ENCODE assay signal across 22 cellular contexts in genomic region chr9:137816531-137817235, GRCh38.
A peak's percentile ranks its signal among the peaks of the same experiment; 100 is the strongest.
DNase-seq lines count a peak whose midpoint lies in the region; ATAC-seq and TF ChIP-seq lines count a peak whose summit lies in the region.
"Had no signal": no experiment of that assay in that cellular context is flagged by ENCODE, and none has a peak within 500 bp of the region (broad histone marks: within the 10 kb centered on the region; RNA-seq: fewer than 3 reads in every experiment).

No MANE protein-coding gene starts in this region.

- H2BK12ac ChIP-seq in mesenchymal stem cell (ENCODE audit: low read length in 2 of 2): no peak overlapping the region

- H2BK5ac ChIP-seq in mesenchymal stem cell (ENCODE audit: low read depth, low read length, poor library complexity, severe bottlenecking): no peak overlapping the region

- intact Hi-C loops in Right ventricle myocardium superior (cut with DNase I) (no loop called here), adrenal gland (cut with DNase I) (no loop called here), upper lobe of right lung (cut with DNase I) (no loop called here)

- no peak overlapping the region for H3K4me3 ChIP-seq in right atrium auricular region
- H3K4me3 ChIP-seq in adrenal gland: no peak overlapping the region
- no peak overlapping the region for H3K4me3 ChIP-seq in upper lobe of right lung
- H3K4me3 ChIP-seq in mesenchymal stem cell (ENCODE audit: insufficient read depth in 1 of 2, low read depth in 1 of 2, low read length in 2 of 2): no peak overlapping the region
- H3K4me3 ChIP-seq: neural progenitor cell, transverse colon had no signal

- no peak overlapping the region for H3K4me2 ChIP-seq in mesenchymal stem cell (ENCODE audit: low read length, poor library complexity, severe bottlenecking)
- H3K4me2 ChIP-seq: neural progenitor cell had no signal

- H3K27me3 ChIP-seq in right atrium auricular region (no peaks in the 10 kb centered on the region), adrenal gland (no peaks in the 10 kb centered on the region), upper lobe of right lung (no peaks in the 10 kb centered on the region), mesenchymal stem cell (ENCODE audit: control insufficient read depth in 1 of 2, insufficient read depth in 1 of 2, low read length in 2 of 2) (no peaks in the 10 kb centered on the region)
- H3K27me3 ChIP-seq: neural progenitor cell, transverse colon had no signal

- H3K4me1 ChIP-seq in right atrium auricular region: no peaks in the 10 kb centered on the region
- H3K4me1 ChIP-seq in adrenal gland (replicated peaks in 1 of 2): peaks cover 4 to 9% of the 10 kb centered on the region in 2 donors
- no peaks in the 10 kb centered on the region for H3K4me1 ChIP-seq in upper lobe of right lung
- H3K4me1 ChIP-seq in mesenchymal stem cell (ENCODE audit: control insufficient read depth, insufficient read depth, low read depth, low read length): no peaks in the 10 kb centered on the region
- H3K4me1 ChIP-seq: neural progenitor cell, transverse colon had no signal

- no peak for TF ChIP-seq CTCF in right atrium auricular region (IDR thresholded peaks at IDR 0.05)
- no peak for TF ChIP-seq CTCF in adrenal gland (IDR thresholded peaks at IDR 0.05)
- no peak for TF ChIP-seq CTCF in upper lobe of right lung (IDR thresholded peaks at IDR 0.05)

- no peak overlapping the region for H3K4ac ChIP-seq in mesenchymal stem cell (ENCODE audit: low read depth in 1 of 2, low read length in 2 of 2)

- no peak overlapping the region for H4K8ac ChIP-seq in mesenchymal stem cell (ENCODE audit: low read length)

- H3K18ac ChIP-seq in mesenchymal stem cell (ENCODE audit: low read depth in 1 of 2, low read length in 2 of 2): no peak overlapping the region

- ATAC-seq in Right ventricle myocardium superior (ENCODE audit: poor library complexity): peak; percentile 48
- ATAC-seq in GM21786 (IDR thresholded peaks at IDR 0.05; ENCODE audit: unreplicated experiment): peak; percentile 52
- ATAC-seq in upper lobe of right lung: no peak
- no peak for ATAC-seq in GM19324 (IDR thresholded peaks at IDR 0.05; ENCODE audit: low FRiP score, unreplicated experiment)
- ATAC-seq: activated CD8-positive, alpha-beta T cell treated with anti-CD3 and anti-CD28 coated beads, Interleukin-2, amount 10 ng/mL, durations not matched to agents 7 days and 5 days had no signal

- H3K9me3 ChIP-seq in right atrium auricular region: peaks cover 0 to 4% of the 10 kb centered on the region in 2 donors
- H3K9me3 ChIP-seq in adrenal gland (replicated peaks in 1 of 3): no peaks in the 10 kb centered on the region
- no peaks in the 10 kb centered on the region for H3K9me3 ChIP-seq in upper lobe of right lung
- H3K9me3 ChIP-seq in mesenchymal stem cell (ENCODE audit: control insufficient read depth, low read length): no peaks in the 10 kb centered on the region
- H3K9me3 ChIP-seq: transverse colon had no signal

- H4K91ac ChIP-seq in mesenchymal stem cell (ENCODE audit: low read length): no peak overlapping the region

- H3K36me3 ChIP-seq in right atrium auricular region: peaks cover 80% of the 10 kb centered on the region
- H3K36me3 ChIP-seq in adrenal gland (replicated peaks in 1 of 2): peaks cover 0 to 63% of the 10 kb centered on the region in 2 donors
- H3K36me3 ChIP-seq in upper lobe of right lung: peaks cover 76% of the 10 kb centered on the region
- peaks cover 82 to 84% of the 10 kb centered on the region in 2 experiments for H3K36me3 ChIP-seq in mesenchymal stem cell (ENCODE audit: control insufficient read depth in 1 of 2, insufficient read depth in 2 of 2, low read depth in 1 of 2, low read length in 2 of 2)
- H3K36me3 ChIP-seq: neural progenitor cell had no signal

- H3K27ac ChIP-seq in right atrium auricular region: no peak overlapping the region
- peak overlapping the region in 3 of 5 donors; percentile 28 to 70 (median 64) for H3K27ac ChIP-seq in adrenal gland
- H3K27ac ChIP-seq in upper lobe of right lung: no peak overlapping the region
- H3K27ac ChIP-seq in mesenchymal stem cell (ENCODE audit: low read length, poor library complexity, severe bottlenecking): no peak overlapping the region
- H3K27ac ChIP-seq: HL-60, neural progenitor cell, transverse colon, WERI-Rb-1 had no signal

- peaks cover 37% of the 10 kb centered on the region for H3K79me1 ChIP-seq in mesenchymal stem cell (replicated peaks; ENCODE audit: low read length, poor library complexity, severe bottlenecking)

- H3K23ac ChIP-seq in mesenchymal stem cell (ENCODE audit: low read length in 2 of 2): no peak overlapping the region

- no peak overlapping the region for H2BK120ac ChIP-seq in mesenchymal stem cell (ENCODE audit: low read depth, low read length)

- no peak overlapping the region for H2BK15ac ChIP-seq in mesenchymal stem cell (ENCODE audit: low read depth, poor library complexity, severe bottlenecking)

- 60 to 79% (median 75%) methylated on average over 12 to 22 of the region's 22 CpGs for WGBS in adrenal gland, 4 donors
- 97% methylated on average over 19 of the region's 22 CpGs for WGBS in mesenchymal stem cell

- DNase-seq in Right ventricle myocardium superior (no peak), right atrium auricular region (ENCODE audit: low spot score) (no peak), adrenal gland (peak; percentile 38 to 86 (median 73)), upper lobe of right lung (peak; percentile 60), mesenchymal stem cell (no peak)
- no peak for DNase-seq in activated CD8-positive, alpha-beta memory T cell treated with anti-CD3 and anti-CD28 coated beads for 24 hours
- DNase-seq: activated CD8-positive, alpha-beta T cell treated with anti-CD3 and anti-CD28 coated beads, Interleukin-2, amount 10 ng/mL, durations not matched to agents 7 days and 5 days; C1 segment of cervical spinal cord; DMS 273 treated with DMSO at 0.1 percent for 48 hours; erythroblast; GDM1; HFFc6; NCI-H187; NCI-H510A; SIG-M5; stimulated activated naive CD4-positive, alpha-beta T cell; transverse colon; WERI-Rb-1 had no signal

- no peak overlapping the region for H3K9ac ChIP-seq in mesenchymal stem cell (ENCODE audit: low read length)
- H3K9ac ChIP-seq: neural progenitor cell had no signal

- no peak for TF ChIP-seq POLR2A in adrenal gland (IDR thresholded peaks at IDR 0.05)

- no peak overlapping the region for H2AFZ ChIP-seq in mesenchymal stem cell (ENCODE audit: low read depth, low read length)
- H2AFZ ChIP-seq: neural progenitor cell had no signal

- H3K14ac ChIP-seq in mesenchymal stem cell (ENCODE audit: low read length in 2 of 2): no peak overlapping the region

- H2AK5ac ChIP-seq in mesenchymal stem cell (ENCODE audit: low read length, severe bottlenecking): no peak overlapping the region

Comparison
In these comparisons a context has a peak if more than half of its experiments do, and no peak if none do; other contexts are left out.
1. ATAC-seq: peak in Right ventricle myocardium superior (single experiment) and GM21786 (single experiment); none in upper lobe of right lung (single experiment) and GM19324 (single experiment).
2. DNase-seq: peak in adrenal gland (7 of 7) and upper lobe of right lung (single experiment); none in Right ventricle myocardium superior (single experiment), right atrium auricular region (single experiment), activated CD8-positive, alpha-beta memory T cell treated with anti-CD3 and anti-CD28 coated beads for 24 hours (single experiment) and mesenchymal stem cell (single experiment).
3. H3K27ac ChIP-seq: peak in adrenal gland (3 of 5); none in right atrium auricular region (0 of 2), upper lobe of right lung (single experiment) and mesenchymal stem cell (single experiment).